In genomic region chr20:35821807-35822242, GRCh38 we compare ENCODE assay signal across 1 cellular context.
TF ChIP-seq lines count a peak whose summit lies in the region.

No MANE protein-coding gene starts in this region.

TF ChIP-seq in K562, 482 proteins besides CTCF, POLR2A, EP300 and RAD21 (continued from another document and continues in another):
- TF ChIP-seq CHD7 (IDR thresholded peaks at IDR 0.05; ENCODE audit: low read depth, low read length) (no peak), HDAC2 (IDR thresholded peaks at IDR 0.05) (no peak), MECOM (CRISPR knock-in tag; IDR thresholded peaks at IDR 0.05) (peak; percentile 61; the same call in 1 of the 2 replicates), ZBTB11 (CRISPR knock-in tag; IDR thresholded peaks at IDR 0.05) (no peak), MEF2A (IDR thresholded peaks at IDR 0.05; ENCODE audit: control insufficient read depth, low read depth, low read length) (no peak), ZNF778 (CRISPR knock-in tag; IDR thresholded peaks at IDR 0.05) (no peak), ZBTB43 (CRISPR knock-in tag; IDR thresholded peaks at IDR 0.05) (no peak), ZBTB2 (IDR thresholded peaks at IDR 0.05) (no peak), USF1 (CRISPR knock-in tag; IDR thresholded peaks at IDR 0.05) (no peak), MAZ (CRISPR knock-in tag; conservative IDR thresholded peaks at IDR 0.05 in 1 of 2, IDR thresholded peaks at IDR 0.05 in 1 of 2) (no peak), ZNF699 (CRISPR knock-in tag; IDR thresholded peaks at IDR 0.05; ENCODE audit: insufficient replicate concordance) (no peak), SMAD3 (CRISPR knock-in tag; conservative IDR thresholded peaks at IDR 0.05) (no peak), DPF2 (IDR thresholded peaks at IDR 0.05) (peak; percentile 37; the same call in 1 of the 2 replicates), MEIS2 (IDR thresholded peaks at IDR 0.05; ENCODE audit: partially characterized antibody) (peak; percentile 40), DMBX1 (CRISPR knock-in tag; IDR thresholded peaks at IDR 0.05; ENCODE audit: borderline replicate concordance) (no peak), REST (CRISPR knock-in tag; IDR thresholded peaks at IDR 0.05; ENCODE audit: low read depth) (no peak), PKNOX1 (IDR thresholded peaks at IDR 0.05) (0 out of 2 replicates have a peak, but pooled peaks have one; percentile 16), JUND (IDR thresholded peaks at IDR 0.05; ENCODE audit: borderline replicate concordance, low read depth, low read length) (peak; percentile 78), JUND (tag; IDR thresholded peaks at IDR 0.05; ENCODE audit: borderline replicate concordance, low read depth, low read length) (peak; percentile 56; the same call in 1 of the 3 replicates), NFRKB (IDR thresholded peaks at IDR 0.05; ENCODE audit: low read depth) (no peak), SMAD2 (IDR thresholded peaks at IDR 0.05; ENCODE audit: low read depth, low read length) (no peak), ZBTB17 (CRISPR knock-in tag; IDR thresholded peaks at IDR 0.05) (no peak), PTRF (tag; IDR thresholded peaks at IDR 0.05) (no peak), TSHZ1 (CRISPR knock-in tag; IDR thresholded peaks at IDR 0.05) (no peak)
